In the genomic region with DNA sequence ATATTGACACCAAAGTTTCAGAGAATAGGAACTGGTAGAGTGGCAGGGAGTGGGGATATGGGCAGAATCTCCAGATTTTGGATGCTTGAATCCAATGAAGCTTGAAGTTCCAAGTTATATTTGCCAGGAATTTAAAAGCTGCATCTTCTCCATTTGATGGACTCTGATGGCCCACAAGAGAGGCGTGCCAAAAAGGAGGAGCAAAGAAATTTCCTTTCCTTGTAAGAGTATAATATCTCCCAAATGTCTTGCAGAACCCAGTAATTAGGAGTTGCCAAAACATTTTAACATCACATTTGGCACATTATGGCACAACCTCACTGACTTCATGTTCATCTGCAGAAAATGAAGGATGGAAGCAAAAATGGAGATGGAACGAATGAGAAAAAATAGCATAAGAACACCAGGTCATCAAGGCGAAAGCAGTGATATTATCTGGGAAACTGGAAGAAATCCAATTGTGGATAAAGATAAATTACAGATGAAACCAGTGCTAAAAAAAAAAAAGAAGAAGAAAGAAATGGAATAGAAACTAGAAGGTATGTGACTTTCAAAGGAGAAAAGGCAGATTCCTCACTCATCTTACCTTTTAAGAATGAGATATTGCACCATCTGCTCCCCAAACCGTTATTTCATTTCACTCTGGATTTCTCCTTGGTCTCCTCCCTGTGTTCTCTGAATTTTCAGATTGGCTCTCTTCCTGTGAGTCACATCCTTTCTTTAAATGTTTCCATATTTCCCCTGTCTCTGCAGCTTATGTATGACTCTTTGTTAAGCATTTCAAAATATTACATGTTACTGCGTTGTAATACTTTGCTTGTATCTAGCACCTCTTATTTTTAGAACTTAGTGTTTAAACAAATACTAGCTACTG, we compare ENCODE assay signal across 14 cellular contexts. TPM values are rescaled to one million over a fixed set of nuclear protein-coding genes. Genes with fewer than 3 reads are reported as not detected.
DNase-seq lines count a peak whose midpoint lies in the region; ATAC-seq, FAIRE-seq and TF ChIP-seq lines count a peak whose summit lies in the region.
"Had no signal": no experiment of that assay in that cellular context is flagged by ENCODE, and none has a peak within 500 bp of the region (broad histone marks: within the 10 kb centered on the region; RNA-seq: fewer than 3 reads in every experiment).

No MANE protein-coding gene starts in this region.

- no peak for ATAC-seq in GM21529 (IDR thresholded peaks at IDR 0.05; ENCODE audit: unreplicated experiment)

- H3K27me3 ChIP-seq in brain microvascular endothelial cell (replicated peaks) = no peaks in the 10 kb centered on the region
- H3K27me3 ChIP-seq in mesenchymal stem cell (ENCODE audit: control insufficient read depth in 1 of 2, insufficient read depth in 1 of 2, low read length in 2 of 2) = no peaks in the 10 kb centered on the region

- DNase-seq in AML-193 (lab: John Stamatoyannopoulos, UW) (peak; percentile 40 to 46), NB4 (ENCODE audit: low read depth) (peak; percentile 45), brain microvascular endothelial cell (peak; percentile 55), mesenchymal stem cell (peak; percentile 50), frontal cortex (ENCODE audit: low spot score in 2 of 2) (no peak), nucleus accumbens (lab: John Stamatoyannopoulos, UW) (no peak), NAMALWA (ENCODE audit: low spot score) (no peak)
- DNase-seq: activated CD4-positive, alpha-beta T cell treated with anti-CD3 and anti-CD28 coated beads, Interleukin-2, amount 50 U/mL, for 48 hours; activated naive CD4-positive, alpha-beta T cell treated with Interleukin-2 at 50 U/mL for 16 hours; CD4-positive, CD25-positive, alpha-beta regulatory T cell; NCI-H345 had no signal

- H3K18ac ChIP-seq in mesenchymal stem cell (ENCODE audit: low read depth in 1 of 2, low read length in 2 of 2) = peak overlapping the region in 1 of 2 experiments; percentile 19

- in situ Hi-C loops in brain microvascular endothelial cell (cut with HindIII; ENCODE audit: low pct_ligation_motif_present, low sequenced_read_pairs) = no loop called here

- H3K4me3 ChIP-seq in NB4 (ENCODE audit: low read depth, low read length) (no peak overlapping the region), brain microvascular endothelial cell (ENCODE audit: low read depth, low read length) (no peak overlapping the region), mesenchymal stem cell (ENCODE audit: insufficient read depth in 1 of 2, low read depth in 1 of 2, low read length in 2 of 2) (peak overlapping the region in 1 of 2 experiments; percentile 70)
- H3K4me3 ChIP-seq: coronary artery, lung had no signal

- H3K4me2 ChIP-seq in mesenchymal stem cell (ENCODE audit: low read length, poor library complexity, severe bottlenecking) = no peak overlapping the region

- H3K79me1 ChIP-seq in mesenchymal stem cell (replicated peaks; ENCODE audit: low read length, poor library complexity, severe bottlenecking) = no peaks in the 10 kb centered on the region

- FAIRE-seq in frontal cortex (lab: Jason Lieb, UNC) = no peak

- H2AK5ac ChIP-seq in mesenchymal stem cell (ENCODE audit: low read length, severe bottlenecking) = no peak overlapping the region

- H3K9me3 ChIP-seq in mesenchymal stem cell (ENCODE audit: control insufficient read depth, low read length) = no peaks in the 10 kb centered on the region

- H2AFZ ChIP-seq in mesenchymal stem cell (ENCODE audit: low read depth, low read length) = no peak overlapping the region

- no peak for TF ChIP-seq POLR2A in NB4 (IDR thresholded peaks at IDR 0.05; ENCODE audit: extremely low read depth, insufficient read length)

- 65% methylated on average over 4 of the region's 5 CpGs for WGBS in mesenchymal stem cell

- H4K91ac ChIP-seq in mesenchymal stem cell (ENCODE audit: low read length) = no peak overlapping the region

- no peak overlapping the region for H2BK15ac ChIP-seq in mesenchymal stem cell (ENCODE audit: low read depth, poor library complexity, severe bottlenecking)

- H3K9ac ChIP-seq in mesenchymal stem cell (ENCODE audit: low read length) = peak overlapping the region; percentile 70

- H3K27ac ChIP-seq in brain microvascular endothelial cell (peak overlapping the region; percentile 50), mesenchymal stem cell (ENCODE audit: low read length, poor library complexity, severe bottlenecking) (no peak overlapping the region)
- H3K27ac ChIP-seq: coronary artery had no signal

- H2BK12ac ChIP-seq in mesenchymal stem cell (ENCODE audit: low read length in 2 of 2) = peak overlapping the region; percentile 31 to 88

- H3K4ac ChIP-seq in mesenchymal stem cell (ENCODE audit: low read depth in 1 of 2, low read length in 2 of 2) = peak overlapping the region in 1 of 2 experiments; percentile 3

- H3K36me3 ChIP-seq in brain microvascular endothelial cell (replicated peaks) = no peaks in the 10 kb centered on the region
- no peaks in the 10 kb centered on the region for H3K36me3 ChIP-seq in mesenchymal stem cell (ENCODE audit: control insufficient read depth in 1 of 2, insufficient read depth in 2 of 2, low read depth in 1 of 2, low read length in 2 of 2)

- no peak overlapping the region for H3K14ac ChIP-seq in mesenchymal stem cell (ENCODE audit: low read length in 2 of 2)

- no peak for TF ChIP-seq CTCF in NB4 (IDR thresholded peaks at IDR 0.05; ENCODE audit: low read depth, low read length)
- no peak for TF ChIP-seq CTCF in brain microvascular endothelial cell (IDR thresholded peaks at IDR 0.05; ENCODE audit: low read depth, low read length, missing control alignments)

- H2BK5ac ChIP-seq in mesenchymal stem cell (ENCODE audit: low read depth, low read length, poor library complexity, severe bottlenecking) = no peak overlapping the region

- H3K23ac ChIP-seq in mesenchymal stem cell (ENCODE audit: low read length in 2 of 2) = no peak overlapping the region

- H3K4me1 ChIP-seq in mesenchymal stem cell (ENCODE audit: control insufficient read depth, insufficient read depth, low read depth, low read length) = no peaks in the 10 kb centered on the region

- peak overlapping the region; percentile 56 for H4K8ac ChIP-seq in mesenchymal stem cell (ENCODE audit: low read length)

- H2BK120ac ChIP-seq in mesenchymal stem cell (ENCODE audit: low read depth, low read length) = no peak overlapping the region

RNA-seq across cellular contexts. Expression of gene FLRT2, which starts 13.5 kb away (rescaled TPM):
- 11.8 TPM for polyA plus RNA-seq in mesenchymal stem cell (2013, experiment 1 of 2)
- 11.0 TPM for polyA plus RNA-seq in mesenchymal stem cell (2013, experiment 2 of 2)
- 84.0 TPM for total RNA-seq in frontal cortex
- total RNA-seq: CD4-positive, CD25-positive, alpha-beta regulatory T cell had no signal
- polyA plus RNA-seq: CD4-positive, CD25-positive, alpha-beta regulatory T cell had no signal

Comparison
In these comparisons a context has a peak if more than half of its experiments do, and no peak if none do; other contexts are left out.
1. DNase-seq: peak in AML-193 (2 of 2), NB4 (single experiment), brain microvascular endothelial cell (single experiment) and mesenchymal stem cell (single experiment); none in frontal cortex (0 of 2), nucleus accumbens (0 of 56) and NAMALWA (single experiment).